Comparison of ENCODE assay signal across 1 cellular context in the genomic region with DNA sequence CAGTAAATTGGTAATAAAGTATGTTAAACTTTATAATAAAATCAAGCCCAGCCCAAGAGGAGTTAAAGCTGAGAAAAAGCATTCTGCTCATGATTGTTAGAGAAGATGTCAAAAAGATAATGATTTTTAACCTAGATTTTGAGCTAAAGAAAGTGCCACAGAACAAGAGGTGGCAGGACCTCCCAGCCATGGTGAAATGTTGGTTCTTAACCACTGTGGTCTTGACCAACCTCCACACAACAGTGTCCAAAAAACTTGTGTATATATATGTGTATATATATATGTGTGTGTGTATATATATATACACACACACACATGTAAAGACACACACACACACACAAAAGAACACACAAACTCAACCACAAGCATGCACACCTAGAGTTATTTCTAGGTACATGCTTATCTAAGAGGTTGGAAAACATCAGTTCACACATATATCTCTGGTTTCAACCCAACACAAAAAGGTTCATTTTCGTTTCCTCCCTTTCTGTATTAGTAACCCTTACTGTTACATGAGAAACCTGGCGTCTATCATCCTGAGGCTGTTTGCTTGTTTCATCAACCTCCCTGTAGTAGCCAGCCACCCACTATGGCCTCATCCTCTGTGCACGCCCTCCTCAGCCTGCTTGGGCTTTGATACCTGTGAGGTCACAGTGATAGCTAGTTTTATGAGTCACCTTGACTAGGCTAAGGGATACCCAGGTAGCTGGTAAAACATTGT.
TF ChIP-seq lines count a peak whose summit lies in the region.

No MANE protein-coding gene starts in this region.

TF ChIP-seq in GM12878, 131 proteins besides CTCF, POLR2A, EP300 and RAD21 (continued from another document and continues in another):
- TF ChIP-seq ZBTB11 (CRISPR knock-in tag; IDR thresholded peaks at IDR 0.05) (no peak), ZNF622 (IDR thresholded peaks at IDR 0.05) (no peak), TBL1XR1 (IDR thresholded peaks at IDR 0.05; ENCODE audit: low read depth, low read length) (no peak), SMAD5 (IDR thresholded peaks at IDR 0.05; ENCODE audit: low read depth) (no peak), ELK1 (IDR thresholded peaks at IDR 0.05; ENCODE audit: low read depth, low read length) (no peak), USF2 (IDR thresholded peaks at IDR 0.05; ENCODE audit: borderline replicate concordance, low read depth, low read length) (no peak), YBX1 (IDR thresholded peaks at IDR 0.05) (no peak), TAF1 (IDR thresholded peaks at IDR 0.05; ENCODE audit: borderline replicate concordance, low read depth, low read length) (no peak), JUND (IDR thresholded peaks at IDR 0.05; ENCODE audit: low read depth, low read length) (no peak), SUZ12 (IDR thresholded peaks at IDR 0.05; ENCODE audit: unreplicated experiment) (no peak), ZNF217 (IDR thresholded peaks at IDR 0.05) (no peak), TCF7 (IDR thresholded peaks at IDR 0.05; ENCODE audit: borderline replicate concordance) (no peak), SIX5 (IDR thresholded peaks at IDR 0.05; ENCODE audit: low read depth, low read length, severe bottlenecking) (no peak), POLR2AphosphoS2 (IDR thresholded peaks at IDR 0.05; ENCODE audit: low read depth, low read length) (no peak), HCFC1 (IDR thresholded peaks at IDR 0.05; ENCODE audit: low read length) (no peak), ZBTB33 (IDR thresholded peaks at IDR 0.05) (no peak), KDM1A (IDR thresholded peaks at IDR 0.05; ENCODE audit: borderline replicate concordance) (no peak), SPI1 (IDR thresholded peaks at IDR 0.05; ENCODE audit: borderline replicate concordance, insufficient read depth, low read depth, low read length) (no peak; the same call in 1 of the 2 replicates), CEBPB (IDR thresholded peaks at IDR 0.05; ENCODE audit: borderline replicate concordance in 1 of 2, low read depth in 2 of 2, low read length in 2 of 2) (no peak), PBX3 (IDR thresholded peaks at IDR 0.05; ENCODE audit: insufficient replicate concordance, low read depth, low read length) (no peak), SIN3A (IDR thresholded peaks at IDR 0.05; ENCODE audit: low read depth, low read length) (no peak)
- TF ChIP-seq, protein P1, sequence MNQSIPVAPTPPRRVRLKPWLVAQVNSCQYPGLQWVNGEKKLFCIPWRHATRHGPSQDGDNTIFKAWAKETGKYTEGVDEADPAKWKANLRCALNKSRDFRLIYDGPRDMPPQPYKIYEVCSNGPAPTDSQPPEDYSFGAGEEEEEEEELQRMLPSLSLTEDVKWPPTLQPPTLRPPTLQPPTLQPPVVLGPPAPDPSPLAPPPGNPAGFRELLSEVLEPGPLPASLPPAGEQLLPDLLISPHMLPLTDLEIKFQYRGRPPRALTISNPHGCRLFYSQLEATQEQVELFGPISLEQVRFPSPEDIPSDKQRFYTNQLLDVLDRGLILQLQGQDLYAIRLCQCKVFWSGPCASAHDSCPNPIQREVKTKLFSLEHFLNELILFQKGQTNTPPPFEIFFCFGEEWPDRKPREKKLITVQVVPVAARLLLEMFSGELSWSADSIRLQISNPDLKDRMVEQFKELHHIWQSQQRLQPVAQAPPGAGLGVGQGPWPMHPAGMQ (IDR thresholded peaks at IDR 0.05; ENCODE audit: borderline replicate concordance): no peak
- TF ChIP-seq, protein P2, sequence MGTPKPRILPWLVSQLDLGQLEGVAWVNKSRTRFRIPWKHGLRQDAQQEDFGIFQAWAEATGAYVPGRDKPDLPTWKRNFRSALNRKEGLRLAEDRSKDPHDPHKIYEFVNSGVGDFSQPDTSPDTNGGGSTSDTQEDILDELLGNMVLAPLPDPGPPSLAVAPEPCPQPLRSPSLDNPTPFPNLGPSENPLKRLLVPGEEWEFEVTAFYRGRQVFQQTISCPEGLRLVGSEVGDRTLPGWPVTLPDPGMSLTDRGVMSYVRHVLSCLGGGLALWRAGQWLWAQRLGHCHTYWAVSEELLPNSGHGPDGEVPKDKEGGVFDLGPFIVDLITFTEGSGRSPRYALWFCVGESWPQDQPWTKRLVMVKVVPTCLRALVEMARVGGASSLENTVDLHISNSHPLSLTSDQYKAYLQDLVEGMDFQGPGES (IDR thresholded peaks at IDR 0.05): no peak
- TF ChIP-seq, protein P3, sequence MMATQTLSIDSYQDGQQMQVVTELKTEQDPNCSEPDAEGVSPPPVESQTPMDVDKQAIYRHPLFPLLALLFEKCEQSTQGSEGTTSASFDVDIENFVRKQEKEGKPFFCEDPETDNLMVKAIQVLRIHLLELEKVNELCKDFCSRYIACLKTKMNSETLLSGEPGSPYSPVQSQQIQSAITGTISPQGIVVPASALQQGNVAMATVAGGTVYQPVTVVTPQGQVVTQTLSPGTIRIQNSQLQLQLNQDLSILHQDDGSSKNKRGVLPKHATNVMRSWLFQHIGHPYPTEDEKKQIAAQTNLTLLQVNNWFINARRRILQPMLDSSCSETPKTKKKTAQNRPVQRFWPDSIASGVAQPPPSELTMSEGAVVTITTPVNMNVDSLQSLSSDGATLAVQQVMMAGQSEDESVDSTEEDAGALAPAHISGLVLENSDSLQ (IDR thresholded peaks at IDR 0.05): peak; percentile 69; the same call in 1 of the 2 replicates
- TF ChIP-seq, protein P4, sequence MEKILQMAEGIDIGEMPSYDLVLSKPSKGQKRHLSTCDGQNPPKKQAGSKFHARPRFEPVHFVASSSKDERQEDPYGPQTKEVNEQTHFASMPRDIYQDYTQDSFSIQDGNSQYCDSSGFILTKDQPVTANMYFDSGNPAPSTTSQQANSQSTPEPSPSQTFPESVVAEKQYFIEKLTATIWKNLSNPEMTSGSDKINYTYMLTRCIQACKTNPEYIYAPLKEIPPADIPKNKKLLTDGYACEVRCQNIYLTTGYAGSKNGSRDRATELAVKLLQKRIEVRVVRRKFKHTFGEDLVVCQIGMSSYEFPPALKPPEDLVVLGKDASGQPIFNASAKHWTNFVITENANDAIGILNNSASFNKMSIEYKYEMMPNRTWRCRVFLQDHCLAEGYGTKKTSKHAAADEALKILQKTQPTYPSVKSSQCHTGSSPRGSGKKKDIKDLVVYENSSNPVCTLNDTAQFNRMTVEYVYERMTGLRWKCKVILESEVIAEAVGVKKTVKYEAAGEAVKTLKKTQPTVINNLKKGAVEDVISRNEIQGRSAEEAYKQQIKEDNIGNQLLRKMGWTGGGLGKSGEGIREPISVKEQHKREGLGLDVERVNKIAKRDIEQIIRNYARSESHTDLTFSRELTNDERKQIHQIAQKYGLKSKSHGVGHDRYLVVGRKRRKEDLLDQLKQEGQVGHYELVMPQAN (conservative IDR thresholded peaks at IDR 0.05): no peak
- TF ChIP-seq, protein P5, sequence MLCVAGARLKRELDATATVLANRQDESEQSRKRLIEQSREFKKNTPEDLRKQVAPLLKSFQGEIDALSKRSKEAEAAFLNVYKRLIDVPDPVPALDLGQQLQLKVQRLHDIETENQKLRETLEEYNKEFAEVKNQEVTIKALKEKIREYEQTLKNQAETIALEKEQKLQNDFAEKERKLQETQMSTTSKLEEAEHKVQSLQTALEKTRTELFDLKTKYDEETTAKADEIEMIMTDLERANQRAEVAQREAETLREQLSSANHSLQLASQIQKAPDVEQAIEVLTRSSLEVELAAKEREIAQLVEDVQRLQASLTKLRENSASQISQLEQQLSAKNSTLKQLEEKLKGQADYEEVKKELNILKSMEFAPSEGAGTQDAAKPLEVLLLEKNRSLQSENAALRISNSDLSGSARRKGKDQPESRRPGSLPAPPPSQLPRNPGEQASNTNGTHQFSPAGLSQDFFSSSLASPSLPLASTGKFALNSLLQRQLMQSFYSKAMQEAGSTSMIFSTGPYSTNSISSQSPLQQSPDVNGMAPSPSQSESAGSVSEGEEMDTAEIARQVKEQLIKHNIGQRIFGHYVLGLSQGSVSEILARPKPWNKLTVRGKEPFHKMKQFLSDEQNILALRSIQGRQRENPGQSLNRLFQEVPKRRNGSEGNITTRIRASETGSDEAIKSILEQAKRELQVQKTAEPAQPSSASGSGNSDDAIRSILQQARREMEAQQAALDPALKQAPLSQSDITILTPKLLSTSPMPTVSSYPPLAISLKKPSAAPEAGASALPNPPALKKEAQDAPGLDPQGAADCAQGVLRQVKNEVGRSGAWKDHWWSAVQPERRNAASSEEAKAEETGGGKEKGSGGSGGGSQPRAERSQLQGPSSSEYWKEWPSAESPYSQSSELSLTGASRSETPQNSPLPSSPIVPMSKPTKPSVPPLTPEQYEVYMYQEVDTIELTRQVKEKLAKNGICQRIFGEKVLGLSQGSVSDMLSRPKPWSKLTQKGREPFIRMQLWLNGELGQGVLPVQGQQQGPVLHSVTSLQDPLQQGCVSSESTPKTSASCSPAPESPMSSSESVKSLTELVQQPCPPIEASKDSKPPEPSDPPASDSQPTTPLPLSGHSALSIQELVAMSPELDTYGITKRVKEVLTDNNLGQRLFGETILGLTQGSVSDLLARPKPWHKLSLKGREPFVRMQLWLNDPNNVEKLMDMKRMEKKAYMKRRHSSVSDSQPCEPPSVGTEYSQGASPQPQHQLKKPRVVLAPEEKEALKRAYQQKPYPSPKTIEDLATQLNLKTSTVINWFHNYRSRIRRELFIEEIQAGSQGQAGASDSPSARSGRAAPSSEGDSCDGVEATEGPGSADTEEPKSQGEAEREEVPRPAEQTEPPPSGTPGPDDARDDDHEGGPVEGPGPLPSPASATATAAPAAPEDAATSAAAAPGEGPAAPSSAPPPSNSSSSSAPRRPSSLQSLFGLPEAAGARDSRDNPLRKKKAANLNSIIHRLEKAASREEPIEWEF (IDR thresholded peaks at IDR 0.05; ENCODE audit: insufficient replicate concordance, low read depth, low read length): no peak
